34 cellular contexts compared by ENCODE assay signal in the genomic region with DNA sequence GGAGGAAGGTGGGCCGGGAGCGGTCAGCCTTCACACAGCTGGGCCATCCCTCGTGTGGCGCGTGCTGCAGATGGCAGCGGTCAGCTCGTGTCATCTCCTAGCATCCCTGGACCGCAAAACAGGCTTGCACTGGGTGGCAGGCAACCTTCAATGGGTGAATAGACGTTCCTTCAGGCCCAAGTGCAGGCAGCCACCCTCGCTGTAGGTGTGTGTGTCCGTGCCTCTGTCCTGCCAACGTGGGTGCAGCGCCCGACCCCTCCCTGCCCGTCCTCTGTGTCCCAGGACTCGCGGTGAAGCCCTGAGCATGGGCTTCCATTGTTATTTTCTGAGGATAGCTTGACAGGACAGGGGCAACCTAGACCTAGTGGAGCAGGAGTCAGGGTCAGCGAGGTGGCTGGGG.
"Had no signal": no experiment of that assay in that cellular context is flagged by ENCODE, and none has a peak within 500 bp of the region (broad histone marks: within the 10 kb centered on the region; RNA-seq: fewer than 3 reads in every experiment).

No MANE protein-coding gene starts in this region.

- H3K36me3 Mint-ChIP-seq: activated CD8-positive, alpha-beta memory T cell treated with anti-CD3 and anti-CD28 coated beads, Interleukin-2, amount 10 ng/mL, durations not matched to agents 7 days and 5 days; activated naive CD4-positive, alpha-beta T cell treated with anti-CD3 and anti-CD28 coated beads, Interleukin-2, amount 10 ng/mL, durations not matched to agents 7 days and 5 days; activated naive CD8-positive, alpha-beta T cell; activated naive CD8-positive, alpha-beta T cell treated with anti-CD3 and anti-CD28 coated beads, Interleukin-2, amount 10 ng/mL, durations not matched to agents 7 days and 5 days; brain; T-cell had no signal

- H3K27ac ChIP-seq: ascending aorta, cardiac muscle cell, VCaP had no signal

- H3K9me3 Mint-ChIP-seq: activated B cell treated with CpG ODN at 0.5 μM for 24 hours; activated CD4-positive, alpha-beta memory T cell treated with anti-CD3 and anti-CD28 coated beads, Interleukin-2, amount 10 ng/mL, durations not matched to agents 7 days and 5 days; activated CD4-positive, alpha-beta T cell treated with anti-CD3 and anti-CD28 coated beads, Interleukin-2, amount 10 ng/mL, durations not matched to agents 24 days and 14 days; activated naive CD4-positive, alpha-beta T cell treated with anti-CD3 and anti-CD28 coated beads, Interleukin-2, amount 10 ng/mL, durations not matched to agents 7 days and 5 days; activated naive CD4-positive, alpha-beta T cell treated with anti-CD3 and anti-CD28 coated beads, Interleukin-2, amount 50 U/mL, for 24 hours; activated naive CD8-positive, alpha-beta T cell treated with anti-CD3 and anti-CD28 coated beads, Interleukin-2, amount 10 ng/mL, durations not matched to agents 7 days and 5 days; activated naive CD8-positive, alpha-beta T cell treated with anti-CD3 and anti-CD28 coated beads, Interleukin-2, amount 50 U/mL, for 24 hours; activated T-cell treated with anti-CD3 and anti-CD28 coated beads, Interleukin-2, amount 50 U/mL, for 24 hours; activated T-helper 2 cell treated with anti-CD3 and anti-CD28 coated beads, Interferon-gamma antibody, Interleukin-2, Interleukin-4, amounts not matched to agents 10 μg/mL and 5 μg/mL and 100 μg/mL, durations not matched to agents 14 hours and 24 hours and 36 hours; central memory CD8-positive, alpha-beta T cell; T-cell; T-helper 2 cell treated with Interferon-gamma antibody and Interleukin-4, amounts not matched to agents 5 μg/mL and 100 μg/mL, for 36 hours had no signal

- DNase-seq: activated B cell treated with CpG ODN at 0.5 μM for 24 hours; activated CD4-positive, alpha-beta memory T cell treated with anti-CD3 and anti-CD28 coated beads, Interleukin-2, amount 10 ng/mL, durations not matched to agents 7 days and 5 days; activated CD4-positive, alpha-beta T cell treated with anti-CD3 and anti-CD28 coated beads for 4 hours; activated CD4-positive, alpha-beta T cell treated with anti-CD3 and anti-CD28 coated beads, Interleukin-2, amount 10 ng/mL, durations not matched to agents 24 days and 14 days; activated CD4-positive, alpha-beta T cell treated with anti-CD3 and anti-CD28 coated beads, Interleukin-2, amount 50 U/mL, for 48 hours; activated CD4-positive, CD25-positive, alpha-beta regulatory T cell treated with anti-CD3 and anti-CD28 coated beads, Interleukin-2, amount 50 U/mL, for 72 hours; activated CD8-positive, alpha-beta memory T cell treated with anti-CD3 and anti-CD28 coated beads for 24 hours; activated CD8-positive, alpha-beta memory T cell treated with anti-CD3 and anti-CD28 coated beads, Interleukin-2, amount 10 ng/mL, durations not matched to agents 7 days and 5 days; activated CD8-positive, alpha-beta memory T cell treated with anti-CD3 and anti-CD28 coated beads, Interleukin-2, amount 50 U/mL, for 48 hours; activated CD8-positive, alpha-beta T cell treated with anti-CD3 and anti-CD28 coated beads, Interleukin-2, amount 10 ng/mL, durations not matched to agents 7 days and 5 days; activated effector memory CD4-positive, alpha-beta T cell treated with Interleukin-2 at 50 U/mL for 16 hours; activated gamma-delta T cell; activated naive CD4-positive, alpha-beta T cell treated with anti-CD3 and anti-CD28 coated beads, Interleukin-2, amount 10 ng/mL, durations not matched to agents 7 days and 5 days; activated naive CD4-positive, alpha-beta T cell treated with Interleukin-2 at 50 U/mL for 16 hours; activated naive CD8-positive, alpha-beta T cell treated with anti-CD3 and anti-CD28 coated beads, Interleukin-2, amount 10 ng/mL, durations not matched to agents 7 days and 5 days; activated naive CD8-positive, alpha-beta T cell treated with anti-CD3 and anti-CD28 coated beads, Interleukin-2, amount 50 U/mL, for 24 hours; activated T-cell treated with anti-CD3 and anti-CD28 coated beads, Interleukin-2, amount 50 U/mL, for 24 hours; activated T-cell treated with anti-CD3 and anti-CD28 coated beads, Interleukin-2, amount 50 U/mL, for 48 hours; amygdala; anterior cingulate cortex; caudate nucleus; T-cell; T-helper 2 cell; T-helper 9 cell had no signal

- H3K4me3 Mint-ChIP-seq: activated B cell treated with CpG ODN at 0.5 μM for 24 hours; activated CD4-positive, alpha-beta memory T cell treated with anti-CD3 and anti-CD28 coated beads, Interleukin-2, amount 10 ng/mL, durations not matched to agents 7 days and 5 days; activated CD4-positive, alpha-beta T cell treated with anti-CD3 and anti-CD28 coated beads, Interleukin-2, amount 10 ng/mL, durations not matched to agents 24 days and 14 days; activated CD8-positive, alpha-beta memory T cell treated with anti-CD3 and anti-CD28 coated beads, Interleukin-2, amount 10 ng/mL, durations not matched to agents 7 days and 5 days; activated CD8-positive, alpha-beta T cell treated with anti-CD3 and anti-CD28 coated beads, Interleukin-2, amount 10 ng/mL, durations not matched to agents 7 days and 5 days; activated naive CD4-positive, alpha-beta T cell treated with anti-CD3 and anti-CD28 coated beads, Interleukin-2, amount 10 ng/mL, durations not matched to agents 7 days and 5 days; activated naive CD4-positive, alpha-beta T cell treated with anti-CD3 and anti-CD28 coated beads, Interleukin-2, amount 50 U/mL, for 24 hours; activated naive CD8-positive, alpha-beta T cell; activated naive CD8-positive, alpha-beta T cell treated with anti-CD3 and anti-CD28 coated beads, Interleukin-2, amount 10 ng/mL, durations not matched to agents 7 days and 5 days; activated naive CD8-positive, alpha-beta T cell treated with anti-CD3 and anti-CD28 coated beads, Interleukin-2, amount 50 U/mL, for 24 hours; activated T-cell treated with anti-CD3 and anti-CD28 coated beads, Interleukin-2, amount 50 U/mL, for 24 hours; brain; central memory CD8-positive, alpha-beta T cell; T-cell; T-helper 2 cell treated with Interferon-gamma antibody and Interleukin-4, amounts not matched to agents 5 μg/mL and 100 μg/mL, for 36 hours had no signal

- FAIRE-seq: TTC549 had no signal

- ATAC-seq: activated CD8-positive, alpha-beta memory T cell treated with anti-CD3 and anti-CD28 coated beads, Interleukin-2, amount 10 ng/mL, durations not matched to agents 7 days and 5 days; activated CD8-positive, alpha-beta T cell treated with anti-CD3 and anti-CD28 coated beads, Interleukin-2, amount 10 ng/mL, durations not matched to agents 7 days and 5 days; activated naive CD8-positive, alpha-beta T cell treated with anti-CD3 and anti-CD28 coated beads, Interleukin-2, amount 50 U/mL, for 24 hours; T-cell had no signal

- H3K4me1 Mint-ChIP-seq: activated B cell treated with CpG ODN at 0.5 μM for 24 hours; central memory CD8-positive, alpha-beta T cell had no signal

- H3K36me3 ChIP-seq: ascending aorta, cardiac muscle cell had no signal

- H3K4me3 ChIP-seq: ascending aorta, cardiac muscle cell had no signal

- H3K27ac Mint-ChIP-seq: activated B cell treated with CpG ODN at 0.5 μM for 24 hours; activated CD4-positive, alpha-beta memory T cell treated with anti-CD3 and anti-CD28 coated beads, Interleukin-2, amount 10 ng/mL, durations not matched to agents 7 days and 5 days; activated CD4-positive, alpha-beta T cell treated with anti-CD3 and anti-CD28 coated beads, Interleukin-2, amount 10 ng/mL, durations not matched to agents 24 days and 14 days; activated CD8-positive, alpha-beta memory T cell treated with anti-CD3 and anti-CD28 coated beads, Interleukin-2, amount 10 ng/mL, durations not matched to agents 7 days and 5 days; activated CD8-positive, alpha-beta T cell treated with anti-CD3 and anti-CD28 coated beads, Interleukin-2, amount 10 ng/mL, durations not matched to agents 7 days and 5 days; activated naive CD4-positive, alpha-beta T cell treated with anti-CD3 and anti-CD28 coated beads, Interleukin-2, amount 10 ng/mL, durations not matched to agents 7 days and 5 days; activated naive CD4-positive, alpha-beta T cell treated with anti-CD3 and anti-CD28 coated beads, Interleukin-2, amount 50 U/mL, for 24 hours; activated naive CD8-positive, alpha-beta T cell; activated naive CD8-positive, alpha-beta T cell treated with anti-CD3 and anti-CD28 coated beads, Interleukin-2, amount 10 ng/mL, durations not matched to agents 7 days and 5 days; activated naive CD8-positive, alpha-beta T cell treated with anti-CD3 and anti-CD28 coated beads, Interleukin-2, amount 50 U/mL, for 24 hours; activated T-cell treated with anti-CD3 and anti-CD28 coated beads, Interleukin-2, amount 50 U/mL, for 24 hours; activated T-helper 2 cell treated with anti-CD3 and anti-CD28 coated beads, Interferon-gamma antibody, Interleukin-2, Interleukin-4, amounts not matched to agents 10 μg/mL and 5 μg/mL and 100 μg/mL, durations not matched to agents 14 hours and 24 hours and 36 hours; brain; T-cell; T-helper 2 cell treated with Interferon-gamma antibody and Interleukin-4, amounts not matched to agents 5 μg/mL and 100 μg/mL, for 36 hours had no signal

- H3K27me3 Mint-ChIP-seq: activated naive CD8-positive, alpha-beta T cell treated with anti-CD3 and anti-CD28 coated beads, Interleukin-2, amount 50 U/mL, for 24 hours; activated T-cell treated with anti-CD3 and anti-CD28 coated beads, Interleukin-2, amount 50 U/mL, for 24 hours; brain had no signal

- H3K9me3 ChIP-seq: ascending aorta had no signal

- H3K27me3 ChIP-seq: ascending aorta, cardiac muscle cell had no signal
